Comparison of ENCODE assay signal across 10 cellular contexts in genomic region chr14:96246535-96246839, GRCh38. TPM values are rescaled to one million over a fixed set of nuclear protein-coding genes. Genes with fewer than 3 reads are reported as not detected.
DNase-seq lines count a peak whose midpoint lies in the region; ATAC-seq and TF ChIP-seq lines count a peak whose summit lies in the region.
"Had no signal": no experiment of that assay in that cellular context is flagged by ENCODE, and none has a peak within 500 bp of the region (broad histone marks: within the 10 kb centered on the region; RNA-seq: fewer than 3 reads in every experiment).

No MANE protein-coding gene starts in this region.

- no peak overlapping the region for H3K4me3 Mint-ChIP-seq in GM23338

- no peak overlapping the region for H3K27ac Mint-ChIP-seq in GM23338

- TF ChIP-seq POLR2A in tibial nerve (IDR thresholded peaks at IDR 0.05), result no peak

- no peaks in the 10 kb centered on the region; the same call in 1 of the 3 replicates for H3K36me3 Mint-ChIP-seq in GM23338 (ENCODE audit: low read depth)

- no peak overlapping the region for H2AFZ ChIP-seq in GM23338

- no peak overlapping the region for H3K4me2 ChIP-seq in GM23338

- 42 to 70% methylated on average over 1 of the region's 1 CpG for WGBS in tibial nerve, 2 donors

- H4K20me1 ChIP-seq in GM23338 (replicated peaks; ENCODE audit: insufficient read depth), result no peaks in the 10 kb centered on the region

- H3K4me3 ChIP-seq in GM23338 (no peak overlapping the region), tibial nerve (no peak overlapping the region)

- DNase-seq in GM03348 (ENCODE audit: low spot score), result peak; percentile 92
- peak; percentile 3 for DNase-seq in NCI-H2196 treated with DMSO at 0.1 percent for 48 hours (lab: John Stamatoyannopoulos, UW; ENCODE audit: unreplicated experiment)
- peak; percentile 80 for DNase-seq in renal cortical epithelial cell (ENCODE audit: low read depth)
- DNase-seq in GM23338 (ENCODE audit: low spot score), result no peak
- no peak for DNase-seq in tibial nerve (ENCODE audit: low spot score in 2 of 2)
- no peak for DNase-seq in cerebellar nuclear complex (lab: John Stamatoyannopoulos, UW)
- DNase-seq: activated effector memory CD4-positive, alpha-beta T cell treated with anti-CD3 and anti-CD28 coated beads, Interleukin-2, amount 50 U/mL, for 16 hours had no signal

- H3K36me3 ChIP-seq in GM23338 (ENCODE audit: insufficient read depth) (no peaks in the 10 kb centered on the region), tibial nerve (peaks cover 0 to 8% (median 0%) of the 10 kb centered on the region in 3 donors)

- H3K9me3 ChIP-seq in tibial nerve, result peaks cover 0 to 5% (median 0%) of the 10 kb centered on the region in 4 donors

- H3K27me3 Mint-ChIP-seq in GM23338 (ENCODE audit: insufficient read depth, low read depth, poor library complexity), result peaks cover 7% of the 10 kb centered on the region

- peaks cover 12% of the 10 kb centered on the region for H3K4me1 Mint-ChIP-seq in GM23338

- H3K27ac ChIP-seq in GM23338 (ENCODE audit: low read depth), result no peak overlapping the region
- no peak overlapping the region for H3K27ac ChIP-seq in tibial nerve

- H3K27me3 ChIP-seq in GM23338 (ENCODE audit: insufficient read depth), result peaks cover 7% of the 10 kb centered on the region
- no peaks in the 10 kb centered on the region for H3K27me3 ChIP-seq in tibial nerve

- no peak for TF ChIP-seq CTCF in GM23338 (conservative IDR thresholded peaks at IDR 0.05; ENCODE audit: low read depth in 2 of 2)
- TF ChIP-seq CTCF in tibial nerve (IDR thresholded peaks at IDR 0.05), result no peak

- H3K4me1 ChIP-seq in GM23338 (ENCODE audit: insufficient read depth) (no peaks in the 10 kb centered on the region), tibial nerve (peaks cover 0 to 4% (median 0%) of the 10 kb centered on the region in 4 donors)

- H3K9me2 ChIP-seq in GM23338 (ENCODE audit: insufficient read depth), result peaks cover 9% of the 10 kb centered on the region; the same call in 1 of the 2 replicates

- no peaks in the 10 kb centered on the region for H3K79me2 ChIP-seq in GM23338 (replicated peaks; ENCODE audit: insufficient read depth)

- no peak for TF ChIP-seq EP300 in tibial nerve (IDR thresholded peaks at IDR 0.05)

- peaks cover 27% of the 10 kb centered on the region for H3K9me3 Mint-ChIP-seq in GM23338

- ATAC-seq in esophagus mucosa, result peak; percentile 94
- ATAC-seq in GM23338, result no peak
- no peak for ATAC-seq in HG02973 (IDR thresholded peaks at IDR 0.05; ENCODE audit: unreplicated experiment)

- no peaks in the 10 kb centered on the region for H3F3A ChIP-seq in GM23338 (replicated peaks; ENCODE audit: low read depth)

TF ChIP-seq in GM23338, 12 proteins besides CTCF, POLR2A, EP300 and RAD21:
- TF ChIP-seq ETS1 (IDR thresholded peaks at IDR 0.05), result no peak
- TF ChIP-seq ZNF114 (CRISPR knock-in tag; IDR thresholded peaks at IDR 0.05), result no peak
- no peak for TF ChIP-seq EZH2 (IDR thresholded peaks at IDR 0.05; ENCODE audit: low read depth, unreplicated experiment)
- TF ChIP-seq REST (IDR thresholded peaks at IDR 0.05; ENCODE audit: unreplicated experiment), result no peak
- TF ChIP-seq CREB1 (CRISPR knock-in tag; IDR thresholded peaks at IDR 0.05; ENCODE audit: low read depth), result no peak
- no peak for TF ChIP-seq JUNB (IDR thresholded peaks at IDR 0.05; ENCODE audit: unreplicated experiment)
- TF ChIP-seq NANOG (IDR thresholded peaks at IDR 0.05; ENCODE audit: borderline replicate concordance), result no peak
- no peak for TF ChIP-seq ZNF331 (CRISPR knock-in tag; IDR thresholded peaks at IDR 0.05; ENCODE audit: low read depth)

RNA-seq across cellular contexts. Expression of gene BDKRB1, which starts 9.5 kb away (rescaled TPM):
- 6.1 TPM for total RNA-seq in esophagus mucosa
- total RNA-seq in renal cortical epithelial cell, result 0.10 TPM in 1 of 2 replicates, not detected in the other
- not detected in 2 replicates for total RNA-seq in GM23338 (2014; rRNA removed; shearing (Covaris generic))
- not detected in 2 replicates for polyA plus RNA-seq in GM23338 (2016; fragmentation: Nextera tagmentation; extraction: Ambion mirVana)
- total RNA-seq in tibial nerve, result 1 to 10 TPM in 2 of 4 donors, under 1 TPM in 1, not detected in 1; 0.63 to 2.4 (median 2.2) TPM
- total RNA-seq: temporal lobe had no signal

RNA-seq across cellular contexts. Expression of gene BDKRB2, which starts 41.8 kb away (rescaled TPM):
- total RNA-seq in esophagus mucosa, result 22.1 TPM
- 3.6 and 6.1 TPM in 2 replicates for total RNA-seq in renal cortical epithelial cell
- 0.14 and 0.54 TPM in 2 replicates for total RNA-seq in GM23338 (2014; rRNA removed; shearing (Covaris generic))
- polyA plus RNA-seq in GM23338 (2016; fragmentation: Nextera tagmentation; extraction: Ambion mirVana), result 0.07 and 0.21 TPM in 2 replicates
- total RNA-seq in tibial nerve, result 10 to 100 TPM; 10.5 to 26.8 (median 18.4) TPM

Comparison
In these comparisons a context has a peak if more than half of its experiments do, and no peak if none do; other contexts are left out.
1. DNase-seq: peak in GM03348 (single experiment), NCI-H2196 treated with DMSO at 0.1 percent for 48 hours (single experiment) and renal cortical epithelial cell (single experiment); none in GM23338 (single experiment), tibial nerve (0 of 2) and cerebellar nuclear complex (0 of 2).